ENCODE assay signal across 9 cellular contexts in genomic region chr9:88398-89037, GRCh38. TPM values are rescaled to one million over a fixed set of nuclear protein-coding genes. Genes with fewer than 3 reads are reported as not detected.
DNase-seq lines count a peak whose midpoint lies in the region; ATAC-seq and TF ChIP-seq lines count a peak whose summit lies in the region.
"Not testable (repeated sequence)": the region's sequence is repeated elsewhere in the genome, so short reads cannot be mapped to it uniquely, and the experiment has no call there.
"Had no signal": no experiment of that assay in that cellular context is flagged by ENCODE, and none has a peak within 500 bp of the region (broad histone marks: within the 10 kb centered on the region; RNA-seq: fewer than 3 reads in every experiment).

No MANE protein-coding gene starts in this region.

- not testable (repeated sequence) for H3K4me1 Mint-ChIP-seq in WTC11; naive B cell; type B pancreatic cell (ENCODE audit: unreplicated experiment)

- not testable (repeated sequence) for TF ChIP-seq CTCF in WTC11 (IDR thresholded peaks at IDR 0.05)
- TF ChIP-seq CTCF in type B pancreatic cell (conservative IDR thresholded peaks at IDR 0.05) = peak; percentile 24

- H3K9me3 Mint-ChIP-seq in WTC11, naive B cell, type B pancreatic cell: not testable (repeated sequence)

- POLR2A ChIA-PET in WTC11 (lab: Charles Lee) = not testable (repeated sequence)

- ATAC-seq in GM18858 (IDR thresholded peaks at IDR 0.05; ENCODE audit: unreplicated experiment) (peak; percentile 51), GM21447 (IDR thresholded peaks at IDR 0.05; ENCODE audit: unreplicated experiment) (peak; percentile 66), HG02884 (IDR thresholded peaks at IDR 0.05; ENCODE audit: unreplicated experiment) (peak; percentile 68), HG03442 (IDR thresholded peaks at IDR 0.05; ENCODE audit: unreplicated experiment) (peak; percentile 89), WTC11 (peak; percentile 93), esophagus mucosa (peak; percentile 92), naive B cell (ENCODE audit: low read depth in 2 of 2) (peak; percentile 71 to 81)

- CTCF ChIA-PET in WTC11 (lab: Charles Lee) = not testable (repeated sequence)

- H3K27ac Mint-ChIP-seq in WTC11, naive B cell, type B pancreatic cell: not testable (repeated sequence)

- DNase-seq in WTC11 (ENCODE audit: low spot score); naive B cell; type B pancreatic cell (ENCODE audit: extremely low spot score, unreplicated experiment): not testable (repeated sequence)

- H3K27me3 Mint-ChIP-seq in WTC11 (ENCODE audit: low read depth) (peaks cover 22% of the 10 kb centered on the region), type B pancreatic cell (peaks cover 28% of the 10 kb centered on the region)
- not testable (repeated sequence) for H3K27me3 Mint-ChIP-seq in naive B cell

- peak overlapping the region; percentile 4; the same call in 1 of the 2 replicates for H3K4me3 Mint-ChIP-seq in WTC11
- not testable (repeated sequence) for H3K4me3 Mint-ChIP-seq in naive B cell, type B pancreatic cell

- H3K36me3 Mint-ChIP-seq in WTC11, naive B cell, type B pancreatic cell: not testable (repeated sequence)

RNA-seq across cellular contexts. Expression of gene FOXD4, which starts 29.7 kb away (rescaled TPM):
- 0.13 to 0.25 TPM (median 0.21 TPM) in 3 replicates for total RNA-seq in WTC11 (2021)
- 0.28 TPM for total RNA-seq in esophagus mucosa
- not detected for polyA plus RNA-seq in naive B cell (ENCODE audit: low read depth in 6 of 6)
- total RNA-seq in type B pancreatic cell (ENCODE audit: low replicate concordance) = 0.17 and 0.75 TPM in 2 replicates
- total RNA-seq: H4 had no signal

RNA-seq across cellular contexts. Expression of gene WASHC1, which starts 59.3 kb away (rescaled TPM):
- 16.1 to 18.5 TPM (median 17.1 TPM) in 3 replicates for total RNA-seq in WTC11 (2021)
- 11.2 TPM for total RNA-seq in esophagus mucosa
- 1 to 10 TPM in 4 of 6 donors, under 1 TPM in 2; 0.66 to 2.9 (median 1.5) TPM for polyA plus RNA-seq in naive B cell (ENCODE audit: low read depth in 6 of 6)
- total RNA-seq in type B pancreatic cell (ENCODE audit: low replicate concordance) = 21.4 and 24.2 TPM in 2 replicates
